In the genomic region with DNA sequence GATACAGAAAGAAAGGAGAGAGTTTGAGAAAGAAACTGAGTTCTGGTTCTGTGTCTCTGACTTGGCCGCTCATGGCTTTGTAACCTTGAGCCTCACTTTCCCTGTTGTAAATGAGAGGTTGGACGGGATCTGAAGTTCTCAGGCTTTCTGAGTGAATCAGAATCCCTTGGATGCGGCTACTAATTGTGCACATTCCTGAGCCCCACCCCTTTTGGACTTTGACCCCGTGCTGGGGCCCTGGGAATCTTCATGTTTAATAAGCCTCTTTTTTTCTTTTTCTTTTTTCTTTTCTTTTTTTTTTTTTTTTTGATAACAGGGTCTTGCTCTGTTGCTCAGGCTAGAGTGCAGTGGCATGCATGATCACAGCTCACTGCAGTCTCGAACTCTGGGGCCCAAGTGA, we compare ENCODE assay signal across 15 cellular contexts. TPM values are rescaled to one million over a fixed set of nuclear protein-coding genes. Genes with fewer than 3 reads are reported as not detected.
DNase-seq lines count a peak whose midpoint lies in the region; ATAC-seq and TF ChIP-seq lines count a peak whose summit lies in the region.
"Had no signal": no experiment of that assay in that cellular context is flagged by ENCODE, and none has a peak within 500 bp of the region (broad histone marks: within the 10 kb centered on the region; RNA-seq: fewer than 3 reads in every experiment).

No MANE protein-coding gene starts in this region.

- TF ChIP-seq CTCF in MCF 10A (IDR thresholded peaks at IDR 0.05; ENCODE audit: unreplicated experiment) (no peak), breast epithelium (IDR thresholded peaks at IDR 0.05) (no peak), Peyer's patch (IDR thresholded peaks at IDR 0.05) (no peak), PC-9 (conservative IDR thresholded peaks at IDR 0.05) (no peak)

- TF ChIP-seq POLR2A in breast epithelium (IDR thresholded peaks at IDR 0.05) (no peak), Peyer's patch (IDR thresholded peaks at IDR 0.05) (no peak)

- POLR2A ChIA-PET in MCF 10A (lab: Yijun Ruan, JAX) (interaction anchor here (1.2 kb wide), 1 partner anchor 27 kb away, joined by 3 read pairs; a partner anchor contains a TSS), PC-9 (lab: Charles Lee; ENCODE audit: unreplicated experiment) (no interaction called here)

- H3K9me3 Mint-ChIP-seq in MCF 10A (ENCODE audit: unreplicated experiment) = no peaks in the 10 kb centered on the region
- H3K9me3 Mint-ChIP-seq: CD14-positive monocyte had no signal

- H3K9me3 ChIP-seq in breast epithelium (no peaks in the 10 kb centered on the region), Peyer's patch (no peaks in the 10 kb centered on the region), PC-9 (ENCODE audit: insufficient read depth, low read depth) (no peaks in the 10 kb centered on the region)

- no peaks in the 10 kb centered on the region for H3K27me3 ChIP-seq in breast epithelium
- H3K27me3 ChIP-seq in Peyer's patch = no peaks in the 10 kb centered on the region
- no peaks in the 10 kb centered on the region for H3K27me3 ChIP-seq in PC-9 (ENCODE audit: insufficient read depth, low read depth)

- no peaks in the 10 kb centered on the region for H3K4me1 Mint-ChIP-seq in MCF 10A (ENCODE audit: insufficient read depth, unreplicated experiment)

- H3K27me3 Mint-ChIP-seq in MCF 10A (ENCODE audit: insufficient read depth, unreplicated experiment) = peaks cover 4% of the 10 kb centered on the region

- no peaks in the 10 kb centered on the region for H3K9me2 ChIP-seq in PC-9 (ENCODE audit: insufficient read depth)

- H3K4me2 ChIP-seq in PC-9 = no peak overlapping the region

- no peak overlapping the region for H3K4me3 Mint-ChIP-seq in MCF 10A (ENCODE audit: unreplicated experiment)
- H3K4me3 Mint-ChIP-seq: CD14-positive monocyte had no signal

- no peak overlapping the region for H3K27ac ChIP-seq in breast epithelium
- H3K27ac ChIP-seq in Peyer's patch = peak overlapping the region in 1 of 4 donors; percentile 2
- no peak overlapping the region for H3K27ac ChIP-seq in PC-9

- H3K79me2 ChIP-seq in PC-9 (ENCODE audit: low read depth) = no peaks in the 10 kb centered on the region

- ATAC-seq in left colon = peak; percentile 68
- no peak for ATAC-seq in left ventricle myocardium superior
- no peak for ATAC-seq in GM21360 (IDR thresholded peaks at IDR 0.05; ENCODE audit: unreplicated experiment)

- H3F3A ChIP-seq in PC-9 (ENCODE audit: insufficient read depth, low read depth) = no peaks in the 10 kb centered on the region

- no peaks in the 10 kb centered on the region for H4K20me1 ChIP-seq in PC-9 (ENCODE audit: insufficient read depth)

- no peak overlapping the region for H2AFZ ChIP-seq in PC-9

- H3K36me3 Mint-ChIP-seq in MCF 10A (ENCODE audit: insufficient read depth, unreplicated experiment) = no peaks in the 10 kb centered on the region
- H3K36me3 Mint-ChIP-seq: CD14-positive monocyte had no signal

- DNase-seq in MCF 10A (ENCODE audit: unreplicated experiment) (peak; percentile 8), breast epithelium (ENCODE audit: low spot score in 2 of 2) (no peak), Peyer's patch (peak in 2 of 3 donors; percentile 77 to 84), left colon (peak; percentile 80 to 82), NCI-H146 (lab: John Stamatoyannopoulos, UW) (no peak), left ventricle myocardium superior (no peak), PC-9 (no peak)
- DNase-seq: 8988T; MV-4-11; NCI-H1417 treated with DMSO at 0.1 percent for 48 hours; NCI-H226; NCI-H526 treated with DMSO at 0.1 percent for 48 hours; NK-92 treated with Interleukin-12 subunit alpha and Interleukin-12 subunit beta, amount 100 ng/mL, for 24 hours had no signal

- H3K4me1 ChIP-seq in breast epithelium (no peaks in the 10 kb centered on the region), Peyer's patch (peaks cover 0 to 16% (median 0%) of the 10 kb centered on the region in 4 donors), PC-9 (replicated peaks; ENCODE audit: insufficient read depth) (peaks cover 11% of the 10 kb centered on the region)

- CTCF ChIA-PET in MCF 10A (lab: Yijun Ruan, JAX) = interaction anchor here (1.2 kb wide), 1 partner anchor 33 kb away, joined by 8 read pairs; no protein-coding TSS in a partner anchor
- CTCF ChIA-PET in PC-9 (lab: Charles Lee) = no interaction called here

- no peaks in the 10 kb centered on the region for H3K36me3 ChIP-seq in breast epithelium
- no peaks in the 10 kb centered on the region for H3K36me3 ChIP-seq in Peyer's patch
- H3K36me3 ChIP-seq in PC-9 (ENCODE audit: low read depth) = no peaks in the 10 kb centered on the region

- BruUV-seq in MCF 10A (replicated peaks; lab: Mats Ljungman, UMichigan) (no TSS peak), PC-9 (replicated peaks; lab: Mats Ljungman, UMichigan) (no TSS peak)

- no peak overlapping the region for H3K27ac Mint-ChIP-seq in MCF 10A (ENCODE audit: low read depth, unreplicated experiment)
- H3K27ac Mint-ChIP-seq: CD14-positive monocyte had no signal

- no peak overlapping the region for H3K4me3 ChIP-seq in breast epithelium
- no peak overlapping the region for H3K4me3 ChIP-seq in Peyer's patch
- no peak overlapping the region for H3K4me3 ChIP-seq in PC-9

- intact Hi-C loops in MCF 10A (cut with micrococcal nuclease) = no loop called here
- intact Hi-C loops in breast epithelium (cut with DNase I; ENCODE audit: low total_unique reads) = no loop called here
- intact Hi-C loops in left colon (cut with DNase I, micrococcal nuclease) = no loop called here
- intact Hi-C loops in left ventricle myocardium superior (cut with micrococcal nuclease) = no loop called here
- intact Hi-C loops in PC-9 (cut with micrococcal nuclease; ENCODE audit: unreplicated experiment) = no loop called here

RNA-seq across cellular contexts. Expression of a gene that starts 26.9 kb away (rescaled TPM):
- total RNA-seq in MCF 10A (2022) (36.9 and 46.3 TPM in 2 replicates), breast epithelium (10 to 100 TPM; 29.1 to 35.1 (median 33.1) TPM), Peyer's patch (10 to 100 TPM; 16.1 to 63.5 (median 27.5) TPM), left colon (10 to 100 TPM; 28.8 to 35.7 TPM), left ventricle myocardium superior (43.1 TPM), PC-9 (2021) (17.6 and 17.7 TPM in 2 replicates)

Comparison
In these comparisons a context has a peak if more than half of its experiments do, and no peak if none do; other contexts are left out.
1. DNase-seq: peak in MCF 10A (single experiment), Peyer's patch (2 of 3) and left colon (2 of 2); none in breast epithelium (0 of 2), NCI-H146 (single experiment), left ventricle myocardium superior (single experiment) and PC-9 (0 of 2).